ENCODE assay signal across 19 cellular contexts in the genomic region with DNA sequence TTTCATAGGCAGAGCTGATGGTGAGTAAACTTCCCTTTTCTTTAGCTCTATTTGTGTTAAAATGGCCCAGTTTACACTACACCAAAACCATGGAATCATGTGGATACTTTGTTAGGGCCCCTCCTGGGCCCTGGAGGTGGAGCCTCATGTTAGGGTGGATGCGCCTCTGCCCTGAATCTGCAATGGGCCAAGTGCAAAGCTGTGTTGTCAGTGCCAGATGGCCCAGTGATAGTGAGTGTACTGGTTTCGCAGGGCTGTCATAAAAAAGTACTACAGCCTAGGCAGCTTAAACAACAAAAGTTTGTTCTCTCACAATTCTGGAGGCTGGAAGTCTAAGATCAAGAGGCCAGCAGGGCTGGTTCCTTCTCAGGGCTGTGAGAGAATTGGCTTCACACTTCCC.
"Had no signal": no experiment of that assay in that cellular context is flagged by ENCODE, and none has a peak within 500 bp of the region (broad histone marks: within the 10 kb centered on the region; RNA-seq: fewer than 3 reads in every experiment).

No MANE protein-coding gene starts in this region.

- ATAC-seq: activated CD4-positive, CD25-positive, alpha-beta regulatory T cell treated with anti-CD3 and anti-CD28 coated beads, Interleukin-2, amount 50 U/mL, for 24 hours; natural killer cell treated with Interleukin-12 subunit alpha and Interleukin-12 subunit beta and Interleukin-15 and Interleukin-18, amount 100 ng/mL, for 72 hours; SK-N-SH treated with all-trans-retinoic acid at 6 μM for 48 hours; upper lobe of right lung had no signal

- H3K4me3 ChIP-seq: adrenal gland, ascending aorta, colonic mucosa, left ventricle myocardium inferior, ovary, spleen, thyroid gland, upper lobe of right lung had no signal

- H3K27ac ChIP-seq: adrenal gland, ascending aorta, colonic mucosa, epithelial cell of prostate, left ventricle myocardium inferior, ovary, spleen, thyroid gland, upper lobe of right lung had no signal

- DNase-seq: activated CD4-positive, alpha-beta memory T cell treated with anti-CD3 and anti-CD28 coated beads, Interleukin-2, amount 10 ng/mL, durations not matched to agents 7 days and 5 days; activated CD4-positive, alpha-beta T cell treated with anti-CD3 and anti-CD28 coated beads, Interleukin-2, amount 10 ng/mL, durations not matched to agents 24 days and 14 days; activated naive CD4-positive, alpha-beta T cell; colonic mucosa; foreskin fibroblast; glutamatergic neuron; hippocampal formation; left ventricle myocardium inferior; ovary; spleen; stimulated activated CD4-positive, alpha-beta T cell treated with anti-CD3 and anti-CD28 coated beads, Interleukin-4, amount 100 ng/mL, for 1 hour; thyroid gland; upper lobe of right lung had no signal

- H3K4me1 ChIP-seq: adrenal gland, left ventricle myocardium inferior, spleen, thyroid gland, upper lobe of right lung had no signal

- H3K27me3 ChIP-seq: adrenal gland, ascending aorta, colonic mucosa, ovary, spleen, thyroid gland, upper lobe of right lung had no signal

- H3K36me3 ChIP-seq: adrenal gland, ascending aorta, colonic mucosa, left ventricle myocardium inferior, ovary, spleen, thyroid gland, upper lobe of right lung had no signal

- H3K9me3 ChIP-seq: adrenal gland, ascending aorta, colonic mucosa, left ventricle myocardium inferior, ovary, spleen, thyroid gland, upper lobe of right lung had no signal
